ENCODE assay signal across 14 cellular contexts in genomic region chr2:174153757-174154680, GRCh38.
DNase-seq lines count a peak whose midpoint lies in the region; TF ChIP-seq lines count a peak whose summit lies in the region.
"Had no signal": no experiment of that assay in that cellular context is flagged by ENCODE, and none has a peak within 500 bp of the region (broad histone marks: within the 10 kb centered on the region; RNA-seq: fewer than 3 reads in every experiment).

No MANE protein-coding gene starts in this region.

- TF ChIP-seq CTCF in AG09319 (IDR thresholded peaks at IDR 0.05; ENCODE audit: low read depth, low read length), result no peak

- H3K4me1 ChIP-seq in iPS-15b (ENCODE audit: control insufficient read depth, insufficient read depth, low read length), result no peaks in the 10 kb centered on the region

- no peaks in the 10 kb centered on the region for H3K36me3 ChIP-seq in iPS-15b (ENCODE audit: control insufficient read depth, insufficient read depth, low read length)
- H3K36me3 ChIP-seq: thoracic aorta had no signal

- no peaks in the 10 kb centered on the region for H3K9me3 ChIP-seq in iPS-15b (ENCODE audit: control insufficient read depth, insufficient read depth, low read length)
- H3K9me3 ChIP-seq: thoracic aorta had no signal

- peak; percentile 61 for DNase-seq in AG09319 (ENCODE audit: extremely low read depth, low read depth)
- DNase-seq in M059J (ENCODE audit: low read depth), result peak; percentile 74
- peak; percentile 75 for DNase-seq in astrocyte of the hippocampus (ENCODE audit: low read depth, low spot score)
- no peak for DNase-seq in NCI-H748 (lab: John Stamatoyannopoulos, UW; ENCODE audit: unreplicated experiment)
- no peak for DNase-seq in NCI-H446 (lab: John Stamatoyannopoulos, UW)
- no peak for DNase-seq in T-helper 2 cell
- no peak for DNase-seq in SW480 (ENCODE audit: low spot score)
- DNase-seq: H7, Karpas-422, left colon, NCI-H510A treated with DMSO at 0.1 percent for 48 hours had no signal

- H3K27me3 ChIP-seq in iPS-15b (ENCODE audit: control insufficient read depth, insufficient read depth, low read length), result no peaks in the 10 kb centered on the region

- peak overlapping the region; percentile 30 for H3K9ac ChIP-seq in iPS-15b (ENCODE audit: low read depth, low read length)
- H3K9ac ChIP-seq: parathyroid adenoma had no signal

- no peak overlapping the region for H3K4me3 ChIP-seq in iPS-15b (ENCODE audit: low read depth, low read length)
- H3K4me3 ChIP-seq: thoracic aorta had no signal

Comparison
In these comparisons a context has a peak if more than half of its experiments do, and no peak if none do; other contexts are left out.
1. DNase-seq: peak in AG09319 (single experiment), M059J (single experiment) and astrocyte of the hippocampus (single experiment); none in NCI-H748 (single experiment), NCI-H446 (0 of 2), T-helper 2 cell (0 of 5) and SW480 (single experiment).